1 cellular context compared by ENCODE assay signal in the genomic region with DNA sequence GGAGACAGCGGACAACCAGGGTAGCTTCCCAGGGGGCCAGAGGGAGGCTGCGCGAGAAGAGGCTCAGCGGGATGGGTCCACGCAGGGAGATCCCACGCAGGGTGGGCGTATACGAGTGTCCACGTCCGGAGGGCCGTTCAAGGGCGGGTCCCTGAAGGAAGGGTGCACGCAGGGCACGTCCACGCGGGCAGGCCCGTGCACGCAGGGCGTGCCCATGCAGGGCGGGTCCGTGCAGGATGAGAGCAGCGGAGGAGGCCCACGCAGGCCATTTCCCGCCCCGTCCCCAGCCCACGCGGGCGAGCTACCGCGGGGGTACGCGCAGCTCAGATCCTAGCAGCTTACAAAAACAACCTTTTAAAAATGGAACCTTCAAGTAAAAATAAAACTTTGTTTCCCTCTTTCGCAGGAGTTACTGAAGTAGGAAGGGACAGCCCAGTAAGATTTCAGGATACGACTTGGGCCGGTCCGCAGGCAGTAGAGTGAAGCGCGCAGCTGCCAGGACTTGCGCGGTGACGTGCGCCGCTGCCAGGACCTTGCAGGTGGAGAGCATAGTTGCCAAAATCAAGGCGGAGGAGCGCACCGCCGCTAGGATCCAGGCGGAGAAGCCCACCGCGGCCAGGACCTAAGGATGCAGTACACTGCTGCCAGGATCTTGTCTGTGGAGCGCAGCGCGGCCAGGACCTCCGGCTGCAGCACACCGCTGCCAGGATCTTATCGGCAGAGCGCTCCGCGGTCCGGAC.
TF ChIP-seq lines count a peak whose summit lies in the region.

No MANE protein-coding gene starts in this region.

TF ChIP-seq in HEK293, 187 proteins besides CTCF, POLR2A, EP300 and RAD21 (continued from another document and continues in another):
- TF ChIP-seq ZBTB49 (tag by site-specific recombination; IDR thresholded peaks at IDR 0.05; ENCODE audit: low read depth): no peak
- TF ChIP-seq ZNF600 (tag by site-specific recombination; IDR thresholded peaks at IDR 0.05): peak; percentile 87; the same call in 1 of the 2 replicates
- peak; percentile 94 for TF ChIP-seq ZFP37 (tag by site-specific recombination; IDR thresholded peaks at IDR 0.05)
- TF ChIP-seq ZNF37A (tag by site-specific recombination; IDR thresholded peaks at IDR 0.05): no peak
- TF ChIP-seq ZNF629 (tag by site-specific recombination; IDR thresholded peaks at IDR 0.05): peak; percentile 91
- peak; percentile 27; the same call in 1 of the 2 replicates for TF ChIP-seq ZNF391 (tag by site-specific recombination; IDR thresholded peaks at IDR 0.05; ENCODE audit: borderline replicate concordance, low read depth)
- 0 out of 2 replicates have a peak, but pooled peaks have one; percentile 19 for TF ChIP-seq YY2 (tag by site-specific recombination; IDR thresholded peaks at IDR 0.05)
- TF ChIP-seq ZNF23 (tag by site-specific recombination; IDR thresholded peaks at IDR 0.05; ENCODE audit: borderline replicate concordance): 0 out of 2 replicates have a peak, but pooled peaks have one; percentile 41
- no peak for TF ChIP-seq ZNF112 (tag by site-specific recombination; IDR thresholded peaks at IDR 0.05)
- TF ChIP-seq, protein P1, sequence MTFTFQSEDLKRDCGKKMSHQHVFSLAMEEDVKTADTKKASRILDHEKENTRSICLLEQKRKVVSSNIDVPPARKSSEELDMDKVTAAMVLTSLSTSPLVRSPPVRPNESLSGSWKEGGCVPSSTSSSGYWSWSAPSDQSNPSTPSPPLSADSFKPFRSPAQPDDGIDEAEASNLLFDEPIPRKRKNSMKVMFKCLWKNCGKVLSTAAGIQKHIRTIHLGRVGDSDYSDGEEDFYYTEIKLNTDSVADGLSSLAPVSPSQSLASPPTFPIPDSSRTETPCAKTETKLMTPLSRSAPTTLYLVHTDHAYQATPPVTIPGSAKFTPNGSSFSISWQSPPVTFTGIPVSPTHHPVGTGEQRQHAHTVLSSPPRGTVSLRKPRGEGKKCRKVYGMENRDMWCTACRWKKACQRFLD (tag by site-specific recombination; IDR thresholded peaks at IDR 0.05): no peak
- TF ChIP-seq MEIS1 (CRISPR knock-in tag; IDR thresholded peaks at IDR 0.05; ENCODE audit: borderline replicate concordance): no peak
- peak; percentile 63 for TF ChIP-seq ZNF184 (tag by site-specific recombination; IDR thresholded peaks at IDR 0.05)
- no peak for TF ChIP-seq ZNF701 (tag by site-specific recombination; IDR thresholded peaks at IDR 0.05)
- TF ChIP-seq ZNF394 (tag by site-specific recombination; IDR thresholded peaks at IDR 0.05; ENCODE audit: borderline replicate concordance): peak; percentile 84
- TF ChIP-seq ZNF132 (tag by site-specific recombination; IDR thresholded peaks at IDR 0.05; ENCODE audit: borderline replicate concordance): no peak
- TF ChIP-seq, protein P2, sequence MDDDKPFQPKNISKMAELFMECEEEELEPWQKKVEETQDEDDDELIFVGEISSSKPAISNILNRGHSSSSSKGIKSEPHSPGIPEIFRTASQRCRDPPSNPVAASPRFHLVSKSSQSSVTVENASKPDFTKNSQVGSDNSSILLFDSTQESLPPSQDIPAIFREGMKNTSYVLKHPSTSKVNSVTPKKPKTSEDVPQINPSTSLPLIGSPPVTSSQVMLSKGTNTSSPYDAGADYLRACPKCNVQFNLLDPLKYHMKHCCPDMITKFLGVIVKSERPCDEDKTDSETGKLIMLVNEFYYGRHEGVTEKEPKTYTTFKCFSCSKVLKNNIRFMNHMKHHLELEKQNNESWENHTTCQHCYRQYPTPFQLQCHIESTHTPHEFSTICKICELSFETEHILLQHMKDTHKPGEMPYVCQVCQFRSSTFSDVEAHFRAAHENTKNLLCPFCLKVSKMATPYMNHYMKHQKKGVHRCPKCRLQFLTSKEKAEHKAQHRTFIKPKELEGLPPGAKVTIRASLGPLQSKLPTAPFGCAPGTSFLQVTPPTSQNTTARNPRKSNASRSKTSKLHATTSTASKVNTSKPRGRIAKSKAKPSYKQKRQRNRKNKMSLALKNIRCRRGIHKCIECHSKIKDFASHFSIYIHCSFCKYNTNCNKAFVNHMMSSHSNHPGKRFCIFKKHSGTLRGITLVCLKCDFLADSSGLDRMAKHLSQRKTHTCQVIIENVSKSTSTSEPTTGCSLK (tag by site-specific recombination; IDR thresholded peaks at IDR 0.05): no peak
- no peak for TF ChIP-seq ZNF175 (tag by site-specific recombination; IDR thresholded peaks at IDR 0.05)
- peak; percentile 64; the same call in 1 of the 2 replicates for TF ChIP-seq IKZF3 (tag by site-specific recombination; IDR thresholded peaks at IDR 0.05)
- TF ChIP-seq, protein P3, sequence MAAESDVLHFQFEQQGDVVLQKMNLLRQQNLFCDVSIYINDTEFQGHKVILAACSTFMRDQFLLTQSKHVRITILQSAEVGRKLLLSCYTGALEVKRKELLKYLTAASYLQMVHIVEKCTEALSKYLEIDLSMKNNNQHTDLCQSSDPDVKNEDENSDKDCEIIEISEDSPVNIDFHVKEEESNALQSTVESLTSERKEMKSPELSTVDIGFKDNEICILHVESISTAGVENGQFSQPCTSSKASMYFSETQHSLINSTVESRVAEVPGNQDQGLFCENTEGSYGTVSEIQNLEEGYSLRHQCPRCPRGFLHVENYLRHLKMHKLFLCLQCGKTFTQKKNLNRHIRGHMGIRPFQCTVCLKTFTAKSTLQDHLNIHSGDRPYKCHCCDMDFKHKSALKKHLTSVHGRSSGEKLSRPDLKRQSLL (tag by site-specific recombination; IDR thresholded peaks at IDR 0.05): peak; percentile 16; the same call in 1 of the 2 replicates
- TF ChIP-seq SALL2 (tag by site-specific recombination; IDR thresholded peaks at IDR 0.05; ENCODE audit: borderline replicate concordance): no peak
- TF ChIP-seq WT1 (tag by site-specific recombination; IDR thresholded peaks at IDR 0.05): peak; percentile 70
- TF ChIP-seq FEZF1 (tag by site-specific recombination; IDR thresholded peaks at IDR 0.05): peak; percentile 96
- TF ChIP-seq, protein P4, sequence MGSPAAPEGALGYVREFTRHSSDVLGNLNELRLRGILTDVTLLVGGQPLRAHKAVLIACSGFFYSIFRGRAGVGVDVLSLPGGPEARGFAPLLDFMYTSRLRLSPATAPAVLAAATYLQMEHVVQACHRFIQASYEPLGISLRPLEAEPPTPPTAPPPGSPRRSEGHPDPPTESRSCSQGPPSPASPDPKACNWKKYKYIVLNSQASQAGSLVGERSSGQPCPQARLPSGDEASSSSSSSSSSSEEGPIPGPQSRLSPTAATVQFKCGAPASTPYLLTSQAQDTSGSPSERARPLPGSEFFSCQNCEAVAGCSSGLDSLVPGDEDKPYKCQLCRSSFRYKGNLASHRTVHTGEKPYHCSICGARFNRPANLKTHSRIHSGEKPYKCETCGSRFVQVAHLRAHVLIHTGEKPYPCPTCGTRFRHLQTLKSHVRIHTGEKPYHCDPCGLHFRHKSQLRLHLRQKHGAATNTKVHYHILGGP (tag by site-specific recombination; IDR thresholded peaks at IDR 0.05): no peak
- no peak for TF ChIP-seq ZNF266 (tag by site-specific recombination; IDR thresholded peaks at IDR 0.05; ENCODE audit: low read depth)
- no peak; the same call in 1 of the 2 replicates for TF ChIP-seq SCRT1 (tag by site-specific recombination; IDR thresholded peaks at IDR 0.05; ENCODE audit: borderline replicate concordance)
- TF ChIP-seq ZNF549 (tag by site-specific recombination; IDR thresholded peaks at IDR 0.05): no peak
- no peak for TF ChIP-seq ZNF354C (tag by site-specific recombination; IDR thresholded peaks at IDR 0.05; ENCODE audit: borderline replicate concordance, low read depth)
- peak; percentile 100 for TF ChIP-seq ZFHX2 (tag by site-specific recombination; conservative IDR thresholded peaks at IDR 0.05)
- peak; percentile 24; the same call in 1 of the 2 replicates for TF ChIP-seq RBAK (tag by site-specific recombination; IDR thresholded peaks at IDR 0.05)
- TF ChIP-seq, protein P5, sequence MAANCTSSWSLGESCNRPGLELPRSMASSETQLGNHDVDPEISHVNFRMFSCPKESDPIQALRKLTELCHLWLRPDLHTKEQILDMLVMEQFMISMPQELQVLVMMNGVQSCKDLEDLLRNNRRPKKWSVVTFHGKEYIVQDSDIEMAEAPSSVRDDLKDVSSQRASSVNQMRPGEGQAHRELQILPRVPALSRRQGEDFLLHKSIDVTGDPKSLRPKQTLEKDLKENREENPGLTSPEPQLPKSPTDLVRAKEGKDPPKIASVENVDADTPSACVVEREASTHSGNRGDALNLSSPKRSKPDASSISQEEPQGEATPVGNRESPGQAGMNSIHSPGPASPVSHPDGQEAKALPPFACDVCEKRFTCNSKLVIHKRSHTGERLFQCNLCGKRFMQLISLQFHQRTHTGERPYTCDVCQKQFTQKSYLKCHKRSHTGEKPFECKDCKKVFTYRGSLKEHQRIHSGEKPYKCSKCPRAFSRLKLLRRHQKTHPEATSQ (tag by site-specific recombination; IDR thresholded peaks at IDR 0.05): peak; percentile 92
- TF ChIP-seq ZNF433 (tag by site-specific recombination; IDR thresholded peaks at IDR 0.05; ENCODE audit: low read depth): no peak
- no peak for TF ChIP-seq ZNF707 (tag by site-specific recombination; IDR thresholded peaks at IDR 0.05)
- peak; percentile 71 for TF ChIP-seq ZBTB10 (tag by site-specific recombination; IDR thresholded peaks at IDR 0.05)
- peak; percentile 50; the same call in 1 of the 2 replicates for TF ChIP-seq ZNF488 (tag by site-specific recombination; IDR thresholded peaks at IDR 0.05)
- TF ChIP-seq ZEB2 (tag by site-specific recombination; IDR thresholded peaks at IDR 0.05): peak; percentile 94
- TF ChIP-seq ZNF324 (tag by site-specific recombination; IDR thresholded peaks at IDR 0.05): peak; percentile 90
- TF ChIP-seq ZNF292 (tag by site-specific recombination; IDR thresholded peaks at IDR 0.05; ENCODE audit: borderline replicate concordance, low read depth): no peak
- TF ChIP-seq ZNF404 (tag by site-specific recombination; IDR thresholded peaks at IDR 0.05): no peak
- peak; percentile 87 for TF ChIP-seq ZBTB7A (tag by site-specific recombination; IDR thresholded peaks at IDR 0.05; ENCODE audit: low read depth)
- TF ChIP-seq ZNF510 (tag by site-specific recombination; IDR thresholded peaks at IDR 0.05; ENCODE audit: insufficient replicate concordance): no peak
- no peak for TF ChIP-seq ZFP3 (tag by site-specific recombination; IDR thresholded peaks at IDR 0.05; ENCODE audit: low read depth)
- TF ChIP-seq, protein P6, sequence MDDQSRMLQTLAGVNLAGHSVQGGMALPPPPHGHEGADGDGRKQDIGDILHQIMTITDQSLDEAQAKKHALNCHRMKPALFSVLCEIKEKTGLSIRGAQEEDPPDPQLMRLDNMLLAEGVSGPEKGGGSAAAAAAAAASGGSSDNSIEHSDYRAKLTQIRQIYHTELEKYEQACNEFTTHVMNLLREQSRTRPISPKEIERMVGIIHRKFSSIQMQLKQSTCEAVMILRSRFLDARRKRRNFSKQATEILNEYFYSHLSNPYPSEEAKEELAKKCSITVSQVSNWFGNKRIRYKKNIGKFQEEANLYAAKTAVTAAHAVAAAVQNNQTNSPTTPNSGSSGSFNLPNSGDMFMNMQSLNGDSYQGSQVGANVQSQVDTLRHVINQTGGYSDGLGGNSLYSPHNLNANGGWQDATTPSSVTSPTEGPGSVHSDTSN (CRISPR knock-in tag; IDR thresholded peaks at IDR 0.05): peak; percentile 92
- TF ChIP-seq ZNF19 (tag by site-specific recombination; IDR thresholded peaks at IDR 0.05; ENCODE audit: low read depth): no peak
- TF ChIP-seq, protein P7, sequence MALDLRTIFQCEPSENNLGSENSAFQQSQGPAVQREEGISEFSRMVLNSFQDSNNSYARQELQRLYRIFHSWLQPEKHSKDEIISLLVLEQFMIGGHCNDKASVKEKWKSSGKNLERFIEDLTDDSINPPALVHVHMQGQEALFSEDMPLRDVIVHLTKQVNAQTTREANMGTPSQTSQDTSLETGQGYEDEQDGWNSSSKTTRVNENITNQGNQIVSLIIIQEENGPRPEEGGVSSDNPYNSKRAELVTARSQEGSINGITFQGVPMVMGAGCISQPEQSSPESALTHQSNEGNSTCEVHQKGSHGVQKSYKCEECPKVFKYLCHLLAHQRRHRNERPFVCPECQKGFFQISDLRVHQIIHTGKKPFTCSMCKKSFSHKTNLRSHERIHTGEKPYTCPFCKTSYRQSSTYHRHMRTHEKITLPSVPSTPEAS (tag by site-specific recombination; IDR thresholded peaks at IDR 0.05): peak; percentile 46; the same call in 1 of the 2 replicates
- TF ChIP-seq ZNF596 (tag by site-specific recombination; IDR thresholded peaks at IDR 0.05): peak; percentile 53
- TF ChIP-seq EGR2 (tag by site-specific recombination; IDR thresholded peaks at IDR 0.05; ENCODE audit: low read depth): peak; percentile 99
